In genomic region chr13:109587689-109588088, GRCh38 we compare ENCODE assay signal across 25 cellular contexts.
"Had no signal": no experiment of that assay in that cellular context is flagged by ENCODE, and none has a peak within 500 bp of the region (broad histone marks: within the 10 kb centered on the region; RNA-seq: fewer than 3 reads in every experiment).

No MANE protein-coding gene starts in this region.

- H3K4me3 ChIP-seq: cardiac muscle cell had no signal

- FAIRE-seq: TTC549 had no signal

- H3K27ac Mint-ChIP-seq: activated CD4-positive, alpha-beta memory T cell treated with anti-CD3 and anti-CD28 coated beads, Interleukin-2, amount 10 ng/mL, durations not matched to agents 7 days and 5 days; activated CD4-positive, alpha-beta T cell treated with anti-CD3 and anti-CD28 coated beads for 36 hours; activated naive CD4-positive, alpha-beta T cell treated with anti-CD3 and anti-CD28 coated beads, Interleukin-2, amount 10 ng/mL, durations not matched to agents 7 days and 5 days; activated naive CD8-positive, alpha-beta T cell treated with anti-CD3 and anti-CD28 coated beads for 36 hours; activated T-cell treated with anti-CD3 and anti-CD28 coated beads, Interleukin-2, amount 50 U/mL, for 72 hours; activated T-helper 2 cell treated with anti-CD3 and anti-CD28 coated beads, Interferon-gamma antibody, Interleukin-2, Interleukin-4, amounts not matched to agents 10 μg/mL and 5 μg/mL and 100 μg/mL, durations not matched to agents 14 hours and 24 hours and 36 hours; T-cell had no signal

- H3K4me1 Mint-ChIP-seq: activated CD4-positive, alpha-beta memory T cell treated with anti-CD3 and anti-CD28 coated beads, Interleukin-2, amount 10 ng/mL, durations not matched to agents 7 days and 5 days; activated CD4-positive, alpha-beta T cell treated with anti-CD3 and anti-CD28 coated beads for 36 hours; activated naive CD8-positive, alpha-beta T cell treated with anti-CD3 and anti-CD28 coated beads for 36 hours; T-cell had no signal

- DNase-seq: activated CD4-positive, alpha-beta memory T cell treated with anti-CD3 and anti-CD28 coated beads, Interleukin-2, amount 10 ng/mL, durations not matched to agents 7 days and 5 days; activated CD4-positive, alpha-beta T cell treated with anti-CD3 and anti-CD28 coated beads for 36 hours; activated CD4-positive, alpha-beta T cell treated with anti-CD3 and anti-CD28 coated beads, Interleukin-2, amount 50 U/mL, for 1 hour; activated CD8-positive, alpha-beta memory T cell treated with anti-CD3 and anti-CD28 coated beads, Interleukin-2, amount 50 U/mL, for 4 hours; activated gamma-delta T cell treated with Interleukin-2 at 50 U/mL for 16 hours; activated naive CD4-positive, alpha-beta T cell treated with anti-CD3 and anti-CD28 coated beads, Interleukin-2, amount 10 ng/mL, durations not matched to agents 7 days and 5 days; activated naive CD8-positive, alpha-beta T cell treated with anti-CD3 and anti-CD28 coated beads for 36 hours; activated T-cell treated with anti-CD3 and anti-CD28 coated beads, Interleukin-2, amount 50 U/mL, for 72 hours; brain microvascular endothelial cell; NCI-H1092; NCI-H1417; NCI-H1694; NCI-H2029 treated with DMSO at 0.1 percent for 48 hours; NCI-H345; NCI-H510A; NCI-H526 treated with DMSO at 0.1 percent for 48 hours; NK-92 treated with Interleukin-12 subunit alpha and Interleukin-12 subunit beta, amount 100 ng/mL, for 24 hours; OCI-M1; SIG-M5; T-cell; T-helper 2 cell; T1000 had no signal

- H3K36me3 ChIP-seq: brain microvascular endothelial cell, cardiac muscle cell had no signal

- H3K9me3 Mint-ChIP-seq: activated CD4-positive, alpha-beta memory T cell treated with anti-CD3 and anti-CD28 coated beads, Interleukin-2, amount 10 ng/mL, durations not matched to agents 7 days and 5 days; activated naive CD4-positive, alpha-beta T cell treated with anti-CD3 and anti-CD28 coated beads, Interleukin-2, amount 10 ng/mL, durations not matched to agents 7 days and 5 days; activated naive CD8-positive, alpha-beta T cell treated with anti-CD3 and anti-CD28 coated beads for 36 hours; activated T-cell treated with anti-CD3 and anti-CD28 coated beads, Interleukin-2, amount 50 U/mL, for 72 hours; activated T-helper 2 cell treated with anti-CD3 and anti-CD28 coated beads, Interferon-gamma antibody, Interleukin-2, Interleukin-4, amounts not matched to agents 10 μg/mL and 5 μg/mL and 100 μg/mL, durations not matched to agents 14 hours and 24 hours and 36 hours; T-cell had no signal

- ATAC-seq: activated CD4-positive, alpha-beta T cell treated with anti-CD3 and anti-CD28 coated beads for 36 hours; activated T-cell treated with anti-CD3 and anti-CD28 coated beads, Interleukin-2, amount 50 U/mL, for 72 hours; T-cell had no signal

- H3K36me3 Mint-ChIP-seq: activated naive CD4-positive, alpha-beta T cell treated with anti-CD3 and anti-CD28 coated beads, Interleukin-2, amount 10 ng/mL, durations not matched to agents 7 days and 5 days; activated naive CD8-positive, alpha-beta T cell treated with anti-CD3 and anti-CD28 coated beads for 36 hours; T-cell had no signal

- H3K4me3 Mint-ChIP-seq: activated CD4-positive, alpha-beta memory T cell treated with anti-CD3 and anti-CD28 coated beads, Interleukin-2, amount 10 ng/mL, durations not matched to agents 7 days and 5 days; activated CD4-positive, alpha-beta T cell treated with anti-CD3 and anti-CD28 coated beads for 36 hours; activated naive CD4-positive, alpha-beta T cell treated with anti-CD3 and anti-CD28 coated beads, Interleukin-2, amount 10 ng/mL, durations not matched to agents 7 days and 5 days; activated naive CD8-positive, alpha-beta T cell treated with anti-CD3 and anti-CD28 coated beads for 36 hours; activated T-cell treated with anti-CD3 and anti-CD28 coated beads, Interleukin-2, amount 50 U/mL, for 72 hours; T-cell had no signal

- H3K27me3 ChIP-seq: brain microvascular endothelial cell, cardiac muscle cell had no signal

- H3K27ac ChIP-seq: brain microvascular endothelial cell had no signal
